1 cellular context compared by ENCODE assay signal in the genomic region with DNA sequence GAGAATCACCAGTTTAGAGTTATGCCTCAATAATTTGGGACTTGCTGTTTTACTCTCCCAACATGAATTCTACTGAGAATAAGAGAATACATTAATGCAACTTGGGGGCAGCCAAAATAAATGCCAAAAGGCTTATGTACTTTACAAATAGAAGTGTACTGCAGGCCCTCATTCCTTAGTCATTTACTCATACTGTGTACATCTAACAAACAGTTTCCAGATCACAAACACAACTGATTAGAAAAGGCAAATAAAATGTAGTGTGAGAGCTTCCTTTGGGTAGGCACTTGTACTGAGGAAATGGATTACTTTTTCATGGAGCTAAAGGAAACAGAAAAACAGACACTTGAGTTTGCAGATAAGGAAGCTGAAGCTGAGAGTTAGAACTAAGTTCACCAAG.
TF ChIP-seq lines count a peak whose summit lies in the region.

No MANE protein-coding gene starts in this region.

TF ChIP-seq in K562, 482 proteins besides CTCF, POLR2A, EP300 and RAD21 (continued from another document):
- TF ChIP-seq, protein P1, sequence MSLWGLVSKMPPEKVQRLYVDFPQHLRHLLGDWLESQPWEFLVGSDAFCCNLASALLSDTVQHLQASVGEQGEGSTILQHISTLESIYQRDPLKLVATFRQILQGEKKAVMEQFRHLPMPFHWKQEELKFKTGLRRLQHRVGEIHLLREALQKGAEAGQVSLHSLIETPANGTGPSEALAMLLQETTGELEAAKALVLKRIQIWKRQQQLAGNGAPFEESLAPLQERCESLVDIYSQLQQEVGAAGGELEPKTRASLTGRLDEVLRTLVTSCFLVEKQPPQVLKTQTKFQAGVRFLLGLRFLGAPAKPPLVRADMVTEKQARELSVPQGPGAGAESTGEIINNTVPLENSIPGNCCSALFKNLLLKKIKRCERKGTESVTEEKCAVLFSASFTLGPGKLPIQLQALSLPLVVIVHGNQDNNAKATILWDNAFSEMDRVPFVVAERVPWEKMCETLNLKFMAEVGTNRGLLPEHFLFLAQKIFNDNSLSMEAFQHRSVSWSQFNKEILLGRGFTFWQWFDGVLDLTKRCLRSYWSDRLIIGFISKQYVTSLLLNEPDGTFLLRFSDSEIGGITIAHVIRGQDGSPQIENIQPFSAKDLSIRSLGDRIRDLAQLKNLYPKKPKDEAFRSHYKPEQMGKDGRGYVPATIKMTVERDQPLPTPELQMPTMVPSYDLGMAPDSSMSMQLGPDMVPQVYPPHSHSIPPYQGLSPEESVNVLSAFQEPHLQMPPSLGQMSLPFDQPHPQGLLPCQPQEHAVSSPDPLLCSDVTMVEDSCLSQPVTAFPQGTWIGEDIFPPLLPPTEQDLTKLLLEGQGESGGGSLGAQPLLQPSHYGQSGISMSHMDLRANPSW (CRISPR knock-in tag; IDR thresholded peaks at IDR 0.05): no peak
- TF ChIP-seq, protein P2, sequence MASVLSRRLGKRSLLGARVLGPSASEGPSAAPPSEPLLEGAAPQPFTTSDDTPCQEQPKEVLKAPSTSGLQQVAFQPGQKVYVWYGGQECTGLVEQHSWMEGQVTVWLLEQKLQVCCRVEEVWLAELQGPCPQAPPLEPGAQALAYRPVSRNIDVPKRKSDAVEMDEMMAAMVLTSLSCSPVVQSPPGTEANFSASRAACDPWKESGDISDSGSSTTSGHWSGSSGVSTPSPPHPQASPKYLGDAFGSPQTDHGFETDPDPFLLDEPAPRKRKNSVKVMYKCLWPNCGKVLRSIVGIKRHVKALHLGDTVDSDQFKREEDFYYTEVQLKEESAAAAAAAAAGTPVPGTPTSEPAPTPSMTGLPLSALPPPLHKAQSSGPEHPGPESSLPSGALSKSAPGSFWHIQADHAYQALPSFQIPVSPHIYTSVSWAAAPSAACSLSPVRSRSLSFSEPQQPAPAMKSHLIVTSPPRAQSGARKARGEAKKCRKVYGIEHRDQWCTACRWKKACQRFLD (CRISPR knock-in tag; IDR thresholded peaks at IDR 0.05): no peak
- no peak for TF ChIP-seq HOXB6 (CRISPR knock-in tag; IDR thresholded peaks at IDR 0.05; ENCODE audit: borderline replicate concordance)
- no peak for TF ChIP-seq ZFP1 (CRISPR knock-in tag; IDR thresholded peaks at IDR 0.05)
